1 cellular context compared by ENCODE assay signal in genomic region chr14:67268456-67269115, GRCh38.
A peak's percentile ranks its signal among the peaks of the same experiment; 100 is the strongest.
TF ChIP-seq lines count a peak whose summit lies in the region.

No MANE protein-coding gene starts in this region.

TF ChIP-seq in GM12878, 131 proteins besides CTCF, POLR2A, EP300 and RAD21 (continued from another document):
- TF ChIP-seq HSF1 (IDR thresholded peaks at IDR 0.05; ENCODE audit: low read depth, low read length) (no peak), SRF (IDR thresholded peaks at IDR 0.05; ENCODE audit: low read depth in 2 of 2, low read length in 2 of 2) (0 out of 4 replicates have a peak, but pooled peaks of 1 of the 2 experiments have one; percentile 43), CREM (IDR thresholded peaks at IDR 0.05; ENCODE audit: low read depth) (no peak)
